Comparison of ENCODE assay signal across 14 cellular contexts in genomic region chr10:26567349-26567721, GRCh38.
DNase-seq lines count a peak whose midpoint lies in the region; ATAC-seq and TF ChIP-seq lines count a peak whose summit lies in the region.
"Had no signal": no experiment of that assay in that cellular context is flagged by ENCODE, and none has a peak within 500 bp of the region (broad histone marks: within the 10 kb centered on the region; RNA-seq: fewer than 3 reads in every experiment).

No MANE protein-coding gene starts in this region.

- peak; percentile 64 for ATAC-seq in WTC11
- ATAC-seq in stimulated activated naive CD8-positive, alpha-beta T cell treated with anti-CD3 and anti-CD28 coated beads, Interleukin-15, amount 100 ng/mL, for 72 hours = no peak
- ATAC-seq: A549 had no signal

- peaks cover 3% of the 10 kb centered on the region for H3K4me1 Mint-ChIP-seq in WTC11
- no peaks in the 10 kb centered on the region for H3K4me1 Mint-ChIP-seq in stimulated activated naive CD8-positive, alpha-beta T cell treated with anti-CD3 and anti-CD28 coated beads, Interleukin-15, amount 100 ng/mL, for 72 hours

- H3K27me3 Mint-ChIP-seq in WTC11 (ENCODE audit: low read depth) = no peaks in the 10 kb centered on the region
- H3K27me3 Mint-ChIP-seq in stimulated activated naive CD8-positive, alpha-beta T cell treated with anti-CD3 and anti-CD28 coated beads, Interleukin-15, amount 100 ng/mL, for 72 hours = no peaks in the 10 kb centered on the region

- H3K36me3 ChIP-seq in skeletal muscle satellite cell (ENCODE audit: insufficient read depth, low read length) = no peaks in the 10 kb centered on the region
- H3K36me3 ChIP-seq: HAP-1 had no signal

- peaks cover 10% of the 10 kb centered on the region for H3K9me3 Mint-ChIP-seq in WTC11
- H3K9me3 Mint-ChIP-seq in stimulated activated naive CD8-positive, alpha-beta T cell treated with anti-CD3 and anti-CD28 coated beads, Interleukin-15, amount 100 ng/mL, for 72 hours = peaks cover 13 to 19% of the 10 kb centered on the region in 2 donors

- H3K4me1 ChIP-seq in skeletal muscle satellite cell (ENCODE audit: control insufficient read depth, insufficient read depth, low read length) = no peaks in the 10 kb centered on the region
- H3K4me1 ChIP-seq: A549, HAP-1 had no signal

- H3K27ac Mint-ChIP-seq in WTC11 = peak overlapping the region; percentile 49; the same call in 1 of the 2 replicates
- no peak overlapping the region for H3K27ac Mint-ChIP-seq in stimulated activated naive CD8-positive, alpha-beta T cell treated with anti-CD3 and anti-CD28 coated beads, Interleukin-15, amount 100 ng/mL, for 72 hours

- H3K27me3 ChIP-seq in skeletal muscle satellite cell (ENCODE audit: control insufficient read depth, insufficient read depth, low read length) = peaks cover 6% of the 10 kb centered on the region
- H3K27me3 ChIP-seq: neutrophil had no signal

- H3K4me2 ChIP-seq in skeletal muscle satellite cell (ENCODE audit: low read length) = peak overlapping the region; percentile 32
- H3K4me2 ChIP-seq: A549 had no signal

- H3K9ac ChIP-seq in skeletal muscle satellite cell (ENCODE audit: low read depth, low read length) = no peak overlapping the region

- no peaks in the 10 kb centered on the region for H3K9me3 ChIP-seq in skeletal muscle satellite cell (replicated peaks; ENCODE audit: low read length)
- H3K9me3 ChIP-seq: HAP-1, neutrophil had no signal

- DNase-seq in NCI-H1092 treated with DMSO at 0.1 percent for 48 hours (lab: John Stamatoyannopoulos, UW) (peak; percentile 8), NCI-H1092 (lab: John Stamatoyannopoulos, UW) (no peak), WTC11 (ENCODE audit: low spot score) (no peak), kidney glomerular epithelial cell (lab: John Stamatoyannopoulos, UW) (no peak), GM19240 (ENCODE audit: insufficient read length, low spot score) (no peak)
- no peak for DNase-seq in stimulated activated naive CD8-positive, alpha-beta T cell treated with anti-CD3 and anti-CD28 coated beads, Interleukin-15, amount 100 ng/mL, for 72 hours
- DNase-seq: MM.1S; NK-92 treated with Interleukin-12 subunit alpha and Interleukin-12 subunit beta, amount 100 ng/mL, for 24 hours; T-helper 2 cell had no signal

- no peak for TF ChIP-seq CTCF in WTC11 (IDR thresholded peaks at IDR 0.05)

- POLR2A ChIA-PET in WTC11 (lab: Charles Lee) = interaction anchor here (0.5 kb wide), 1 partner anchor 298 kb away, joined by 3 read pairs; no protein-coding TSS in a partner anchor

- CTCF ChIA-PET in WTC11 (lab: Charles Lee) = interaction anchor here (1.8 to 2.0 kb wide), 2 partner anchors 11 to 33 kb away, joined by 4 to 7 read pairs; no protein-coding TSS in a partner anchor

- H3K4me3 ChIP-seq in iPS-11a (ENCODE audit: low read depth, low read length) = peak overlapping the region; percentile 38
- no peak overlapping the region for H3K4me3 ChIP-seq in skeletal muscle satellite cell (ENCODE audit: low read length)
- H3K4me3 ChIP-seq: A549, HAP-1 had no signal

- H3K36me3 Mint-ChIP-seq in WTC11 = no peaks in the 10 kb centered on the region

- H3K4me3 Mint-ChIP-seq in WTC11 = peak overlapping the region; percentile 65
- no peak overlapping the region for H3K4me3 Mint-ChIP-seq in stimulated activated naive CD8-positive, alpha-beta T cell treated with anti-CD3 and anti-CD28 coated beads, Interleukin-15, amount 100 ng/mL, for 72 hours

TF ChIP-seq in WTC11, 78 proteins besides CTCF, POLR2A, EP300 and RAD21 (continues in another document):
- TF ChIP-seq NFATC4 (CRISPR knock-in tag; IDR thresholded peaks at IDR 0.05) (no peak), RELA (CRISPR knock-in tag; IDR thresholded peaks at IDR 0.05; ENCODE audit: borderline replicate concordance) (no peak), TEAD1 (CRISPR knock-in tag; IDR thresholded peaks at IDR 0.05) (no peak), E2F5 (CRISPR knock-in tag; IDR thresholded peaks at IDR 0.05) (no peak), GTF2I (CRISPR knock-in tag; conservative IDR thresholded peaks at IDR 0.05) (no peak), AR (CRISPR knock-in tag; IDR thresholded peaks at IDR 0.05) (no peak)
- TF ChIP-seq, protein P1, sequence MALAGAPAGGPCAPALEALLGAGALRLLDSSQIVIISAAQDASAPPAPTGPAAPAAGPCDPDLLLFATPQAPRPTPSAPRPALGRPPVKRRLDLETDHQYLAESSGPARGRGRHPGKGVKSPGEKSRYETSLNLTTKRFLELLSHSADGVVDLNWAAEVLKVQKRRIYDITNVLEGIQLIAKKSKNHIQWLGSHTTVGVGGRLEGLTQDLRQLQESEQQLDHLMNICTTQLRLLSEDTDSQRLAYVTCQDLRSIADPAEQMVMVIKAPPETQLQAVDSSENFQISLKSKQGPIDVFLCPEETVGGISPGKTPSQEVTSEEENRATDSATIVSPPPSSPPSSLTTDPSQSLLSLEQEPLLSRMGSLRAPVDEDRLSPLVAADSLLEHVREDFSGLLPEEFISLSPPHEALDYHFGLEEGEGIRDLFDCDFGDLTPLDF (CRISPR knock-in tag; IDR thresholded peaks at IDR 0.05) = no peak
- TF ChIP-seq, protein P2, sequence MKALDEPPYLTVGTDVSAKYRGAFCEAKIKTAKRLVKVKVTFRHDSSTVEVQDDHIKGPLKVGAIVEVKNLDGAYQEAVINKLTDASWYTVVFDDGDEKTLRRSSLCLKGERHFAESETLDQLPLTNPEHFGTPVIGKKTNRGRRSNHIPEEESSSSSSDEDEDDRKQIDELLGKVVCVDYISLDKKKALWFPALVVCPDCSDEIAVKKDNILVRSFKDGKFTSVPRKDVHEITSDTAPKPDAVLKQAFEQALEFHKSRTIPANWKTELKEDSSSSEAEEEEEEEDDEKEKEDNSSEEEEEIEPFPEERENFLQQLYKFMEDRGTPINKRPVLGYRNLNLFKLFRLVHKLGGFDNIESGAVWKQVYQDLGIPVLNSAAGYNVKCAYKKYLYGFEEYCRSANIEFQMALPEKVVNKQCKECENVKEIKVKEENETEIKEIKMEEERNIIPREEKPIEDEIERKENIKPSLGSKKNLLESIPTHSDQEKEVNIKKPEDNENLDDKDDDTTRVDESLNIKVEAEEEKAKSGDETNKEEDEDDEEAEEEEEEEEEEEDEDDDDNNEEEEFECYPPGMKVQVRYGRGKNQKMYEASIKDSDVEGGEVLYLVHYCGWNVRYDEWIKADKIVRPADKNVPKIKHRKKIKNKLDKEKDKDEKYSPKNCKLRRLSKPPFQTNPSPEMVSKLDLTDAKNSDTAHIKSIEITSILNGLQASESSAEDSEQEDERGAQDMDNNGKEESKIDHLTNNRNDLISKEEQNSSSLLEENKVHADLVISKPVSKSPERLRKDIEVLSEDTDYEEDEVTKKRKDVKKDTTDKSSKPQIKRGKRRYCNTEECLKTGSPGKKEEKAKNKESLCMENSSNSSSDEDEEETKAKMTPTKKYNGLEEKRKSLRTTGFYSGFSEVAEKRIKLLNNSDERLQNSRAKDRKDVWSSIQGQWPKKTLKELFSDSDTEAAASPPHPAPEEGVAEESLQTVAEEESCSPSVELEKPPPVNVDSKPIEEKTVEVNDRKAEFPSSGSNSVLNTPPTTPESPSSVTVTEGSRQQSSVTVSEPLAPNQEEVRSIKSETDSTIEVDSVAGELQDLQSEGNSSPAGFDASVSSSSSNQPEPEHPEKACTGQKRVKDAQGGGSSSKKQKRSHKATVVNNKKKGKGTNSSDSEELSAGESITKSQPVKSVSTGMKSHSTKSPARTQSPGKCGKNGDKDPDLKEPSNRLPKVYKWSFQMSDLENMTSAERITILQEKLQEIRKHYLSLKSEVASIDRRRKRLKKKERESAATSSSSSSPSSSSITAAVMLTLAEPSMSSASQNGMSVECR (CRISPR knock-in tag; IDR thresholded peaks at IDR 0.05; ENCODE audit: borderline replicate concordance) = no peak
